Comparison of ENCODE assay signal across 10 cellular contexts in genomic region chr14:22448035-22448904, GRCh38.
DNase-seq lines count a peak whose midpoint lies in the region; ATAC-seq and TF ChIP-seq lines count a peak whose summit lies in the region.
"Had no signal": no experiment of that assay in that cellular context is flagged by ENCODE, and none has a peak within 500 bp of the region (broad histone marks: within the 10 kb centered on the region; RNA-seq: fewer than 3 reads in every experiment).

No MANE protein-coding gene starts in this region.

- ATAC-seq in HG03097 (IDR thresholded peaks at IDR 0.05; ENCODE audit: low FRiP score, unreplicated experiment) = peak; percentile 50

- H3K4me3 Mint-ChIP-seq in T-helper 2 cell treated with Interferon-gamma antibody and Interleukin-4, amounts not matched to agents 5 μg/mL and 100 μg/mL, for 36 hours = no peak overlapping the region
- H3K4me3 Mint-ChIP-seq: activated naive CD4-positive, alpha-beta T cell treated with anti-CD3 and anti-CD28 coated beads, Interleukin-2, amount 10 ng/mL, durations not matched to agents 7 days and 5 days had no signal

- no peak for TF ChIP-seq CTCF in left ventricle myocardium inferior (IDR thresholded peaks at IDR 0.05; ENCODE audit: borderline replicate concordance)
- no peak for TF ChIP-seq CTCF in vagina (IDR thresholded peaks at IDR 0.05)

- H3K36me3 ChIP-seq in left ventricle myocardium inferior = no peaks in the 10 kb centered on the region
- no peaks in the 10 kb centered on the region for H3K36me3 ChIP-seq in vagina
- H3K36me3 ChIP-seq: heart right ventricle had no signal

- no peak overlapping the region for H3K27ac Mint-ChIP-seq in T-helper 2 cell treated with Interferon-gamma antibody and Interleukin-4, amounts not matched to agents 5 μg/mL and 100 μg/mL, for 36 hours
- H3K27ac Mint-ChIP-seq: activated naive CD4-positive, alpha-beta T cell treated with anti-CD3 and anti-CD28 coated beads, Interleukin-2, amount 10 ng/mL, durations not matched to agents 7 days and 5 days had no signal

- H3K27ac ChIP-seq in left ventricle myocardium inferior (replicated peaks) (peak overlapping the region; percentile 27), vagina (peak overlapping the region; percentile 59)

- no peak for TF ChIP-seq POLR2A in vagina (IDR thresholded peaks at IDR 0.05)

- intact Hi-C loops in left ventricle myocardium inferior (cut with micrococcal nuclease) (no loop called here), cardiac septum (cut with DNase I) (no loop called here), vagina (cut with DNase I) (no loop called here)

- H3K27me3 ChIP-seq in left ventricle myocardium inferior (ENCODE audit: low read depth) (no peaks in the 10 kb centered on the region), vagina (no peaks in the 10 kb centered on the region)

- no peaks in the 10 kb centered on the region for H3K4me1 Mint-ChIP-seq in T-helper 2 cell treated with Interferon-gamma antibody and Interleukin-4, amounts not matched to agents 5 μg/mL and 100 μg/mL, for 36 hours (ENCODE audit: low read depth)
- H3K4me1 Mint-ChIP-seq: activated naive CD4-positive, alpha-beta T cell treated with anti-CD3 and anti-CD28 coated beads, Interleukin-2, amount 10 ng/mL, durations not matched to agents 7 days and 5 days had no signal

- no peaks in the 10 kb centered on the region for H3K36me3 Mint-ChIP-seq in T-helper 2 cell treated with Interferon-gamma antibody and Interleukin-4, amounts not matched to agents 5 μg/mL and 100 μg/mL, for 36 hours (ENCODE audit: low read depth)
- H3K36me3 Mint-ChIP-seq: activated naive CD4-positive, alpha-beta T cell treated with anti-CD3 and anti-CD28 coated beads, Interleukin-2, amount 10 ng/mL, durations not matched to agents 7 days and 5 days had no signal

- peaks cover 11% of the 10 kb centered on the region for H3K4me1 ChIP-seq in left ventricle myocardium inferior
- H3K4me1 ChIP-seq in vagina = peaks cover 14% of the 10 kb centered on the region

- H3K27me3 Mint-ChIP-seq in T-helper 2 cell treated with Interferon-gamma antibody and Interleukin-4, amounts not matched to agents 5 μg/mL and 100 μg/mL, for 36 hours (ENCODE audit: low read depth) = no peaks in the 10 kb centered on the region
- H3K27me3 Mint-ChIP-seq: activated naive CD4-positive, alpha-beta T cell treated with anti-CD3 and anti-CD28 coated beads, Interleukin-2, amount 10 ng/mL, durations not matched to agents 7 days and 5 days had no signal

- H3K9me3 ChIP-seq in left ventricle myocardium inferior (replicated peaks) (no peaks in the 10 kb centered on the region), vagina (no peaks in the 10 kb centered on the region)
- H3K9me3 ChIP-seq: heart right ventricle had no signal

- DNase-seq in left ventricle myocardium inferior (no peak), cardiac septum (ENCODE audit: low spot score) (no peak), SW480 (ENCODE audit: low spot score) (peak; percentile 78), vagina (ENCODE audit: extremely low spot score in 2 of 2) (no peak), NCI-H510A treated with DMSO at 0.1 percent for 48 hours (lab: John Stamatoyannopoulos, UW) (no peak)
- no peak for DNase-seq in activated CD4-positive, alpha-beta T cell treated with anti-CD3 and anti-CD28 coated beads for 1 hour
- no peak for DNase-seq in T-helper 2 cell treated with Interferon-gamma antibody and Interleukin-4, amounts not matched to agents 5 μg/mL and 100 μg/mL, for 36 hours (ENCODE audit: low spot score)
- DNase-seq: activated naive CD4-positive, alpha-beta T cell treated with anti-CD3 and anti-CD28 coated beads, Interleukin-2, amount 10 ng/mL, durations not matched to agents 7 days and 5 days; heart right ventricle had no signal

- H3K9me3 Mint-ChIP-seq in T-helper 2 cell treated with Interferon-gamma antibody and Interleukin-4, amounts not matched to agents 5 μg/mL and 100 μg/mL, for 36 hours = no peaks in the 10 kb centered on the region
- H3K9me3 Mint-ChIP-seq: activated naive CD4-positive, alpha-beta T cell treated with anti-CD3 and anti-CD28 coated beads, Interleukin-2, amount 10 ng/mL, durations not matched to agents 7 days and 5 days had no signal

- H3K4me3 ChIP-seq in left ventricle myocardium inferior (no peak overlapping the region), vagina (no peak overlapping the region)
- H3K4me3 ChIP-seq: heart right ventricle had no signal
